ENCODE assay signal across 14 cellular contexts in the genomic region with DNA sequence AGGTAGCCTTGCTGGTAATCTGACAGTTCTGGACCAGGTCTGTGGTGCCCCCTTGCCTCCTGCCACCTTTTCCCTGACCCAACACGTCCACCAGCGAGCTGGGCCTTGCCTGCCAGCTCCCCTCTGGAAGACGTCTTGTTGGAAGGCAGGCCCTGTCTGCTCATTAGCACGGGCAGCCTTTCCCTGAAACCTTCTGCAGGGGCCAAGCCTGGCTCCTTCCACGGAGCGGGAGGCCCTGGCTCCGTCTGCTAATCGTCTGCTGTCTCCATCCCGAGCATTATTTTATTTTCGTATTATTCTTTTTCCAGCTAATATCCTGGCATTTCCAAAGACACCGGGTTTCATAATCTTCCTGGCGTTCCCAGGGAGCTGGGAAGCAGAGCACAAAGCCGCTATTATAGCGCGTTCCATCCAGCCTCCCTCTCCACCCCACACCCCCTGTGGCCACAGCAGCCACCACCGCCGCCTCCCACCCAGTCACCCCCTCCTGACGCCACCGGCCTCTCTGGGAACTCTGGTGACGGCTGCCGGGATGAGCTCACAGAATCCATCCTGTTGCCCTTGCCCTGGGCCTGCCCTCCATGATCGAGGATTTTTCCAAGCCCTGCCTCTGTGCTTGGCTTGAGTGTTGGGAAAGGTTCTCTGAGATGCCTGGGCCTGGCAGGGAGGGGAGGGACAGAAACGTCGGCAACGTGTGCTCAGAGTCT.
DNase-seq lines count a peak whose midpoint lies in the region; ATAC-seq, FAIRE-seq and TF ChIP-seq lines count a peak whose summit lies in the region.
"Had no signal": no experiment of that assay in that cellular context is flagged by ENCODE, and none has a peak within 500 bp of the region (broad histone marks: within the 10 kb centered on the region; RNA-seq: fewer than 3 reads in every experiment).

No MANE protein-coding gene starts in this region.

- FAIRE-seq in H54 (lab: Jason Lieb, UNC): no peak
- FAIRE-seq: H1 had no signal

- no peak for ATAC-seq in T-helper 17 cell

- H3K4me3 ChIP-seq in skin epidermis: no peak overlapping the region
- H3K4me3 ChIP-seq: BLaER1 treated with 17β-estradiol and CSF1 and Interleukin-3, amounts not matched to agents 10 nM and 100 nM; neural progenitor cell had no signal

- no peak overlapping the region for H3K4me3 Mint-ChIP-seq in T-helper 17 cell
- H3K4me3 Mint-ChIP-seq: activated CD4-positive, alpha-beta memory T cell treated with anti-CD3 and anti-CD28 coated beads for 36 hours; activated naive CD4-positive, alpha-beta T cell treated with anti-CD3 and anti-CD28 coated beads, Interleukin-2, amount 10 ng/mL, durations not matched to agents 7 days and 5 days; neural progenitor cell had no signal

- no peak overlapping the region for H3K27ac Mint-ChIP-seq in T-helper 17 cell
- H3K27ac Mint-ChIP-seq: activated CD4-positive, alpha-beta memory T cell treated with anti-CD3 and anti-CD28 coated beads for 36 hours; activated naive CD4-positive, alpha-beta T cell treated with anti-CD3 and anti-CD28 coated beads, Interleukin-2, amount 10 ng/mL, durations not matched to agents 7 days and 5 days; neural progenitor cell had no signal

- H3K27ac ChIP-seq in skin epidermis: peak overlapping the region in 13 of 21 experiments; percentile 3 to 81 (median 51)
- H3K27ac ChIP-seq: BLaER1 treated with 17β-estradiol and CSF1 and Interleukin-3, amounts not matched to agents 10 nM and 100 nM; neural progenitor cell had no signal

- H3K9me3 ChIP-seq in T-helper 17 cell (ENCODE audit: control insufficient read depth, low read length, poor library complexity, severe bottlenecking): no peaks in the 10 kb centered on the region
- H3K9me3 ChIP-seq: BLaER1 treated with 17β-estradiol and CSF1 and Interleukin-3, amounts not matched to agents 10 nM and 100 nM had no signal

- peaks cover 5% of the 10 kb centered on the region for H3K27me3 Mint-ChIP-seq in T-helper 17 cell
- H3K27me3 Mint-ChIP-seq: activated CD4-positive, alpha-beta memory T cell treated with anti-CD3 and anti-CD28 coated beads for 36 hours; activated naive CD4-positive, alpha-beta T cell treated with anti-CD3 and anti-CD28 coated beads, Interleukin-2, amount 10 ng/mL, durations not matched to agents 7 days and 5 days had no signal

- H3K4me1 Mint-ChIP-seq in T-helper 17 cell: peaks cover 2% of the 10 kb centered on the region
- H3K4me1 Mint-ChIP-seq: activated naive CD4-positive, alpha-beta T cell treated with anti-CD3 and anti-CD28 coated beads, Interleukin-2, amount 10 ng/mL, durations not matched to agents 7 days and 5 days; neural progenitor cell had no signal

- peak; percentile 24 for DNase-seq in GM04503 (ENCODE audit: low read depth)
- peak; percentile 48 for DNase-seq in epidermal melanocyte (ENCODE audit: insufficient read length, low spot score)
- DNase-seq in left kidney (ENCODE audit: low read depth, low spot score): peak; percentile 31
- DNase-seq in iPS-NIHi11 (ENCODE audit: low spot score): no peak
- DNase-seq in H54 (ENCODE audit: insufficient read length, low spot score): no peak
- DNase-seq in T-helper 17 cell: no peak
- DNase-seq in SIG-M5 (lab: John Stamatoyannopoulos, UW): no peak
- DNase-seq: activated CD4-positive, alpha-beta memory T cell treated with anti-CD3 and anti-CD28 coated beads for 36 hours; activated naive CD4-positive, alpha-beta T cell treated with anti-CD3 and anti-CD28 coated beads, Interleukin-2, amount 10 ng/mL, durations not matched to agents 7 days and 5 days; effector CD4-positive, alpha-beta T cell had no signal

- TF ChIP-seq POLR2A in H54 (IDR thresholded peaks at IDR 0.05; ENCODE audit: low read depth, low read length): no peak

- no peaks in the 10 kb centered on the region for H3K36me3 Mint-ChIP-seq in T-helper 17 cell (ENCODE audit: low read depth)
- H3K36me3 Mint-ChIP-seq: activated CD4-positive, alpha-beta memory T cell treated with anti-CD3 and anti-CD28 coated beads for 36 hours; activated naive CD4-positive, alpha-beta T cell treated with anti-CD3 and anti-CD28 coated beads, Interleukin-2, amount 10 ng/mL, durations not matched to agents 7 days and 5 days; neural progenitor cell had no signal

Comparison
In these comparisons a context has a peak if more than half of its experiments do, and no peak if none do; other contexts are left out.
1. DNase-seq: peak in GM04503 (single experiment), epidermal melanocyte (single experiment) and left kidney (single experiment); none in iPS-NIHi11 (single experiment), H54 (single experiment), T-helper 17 cell (0 of 3) and SIG-M5 (single experiment).